ENCODE assay signal across 10 cellular contexts in the genomic region with DNA sequence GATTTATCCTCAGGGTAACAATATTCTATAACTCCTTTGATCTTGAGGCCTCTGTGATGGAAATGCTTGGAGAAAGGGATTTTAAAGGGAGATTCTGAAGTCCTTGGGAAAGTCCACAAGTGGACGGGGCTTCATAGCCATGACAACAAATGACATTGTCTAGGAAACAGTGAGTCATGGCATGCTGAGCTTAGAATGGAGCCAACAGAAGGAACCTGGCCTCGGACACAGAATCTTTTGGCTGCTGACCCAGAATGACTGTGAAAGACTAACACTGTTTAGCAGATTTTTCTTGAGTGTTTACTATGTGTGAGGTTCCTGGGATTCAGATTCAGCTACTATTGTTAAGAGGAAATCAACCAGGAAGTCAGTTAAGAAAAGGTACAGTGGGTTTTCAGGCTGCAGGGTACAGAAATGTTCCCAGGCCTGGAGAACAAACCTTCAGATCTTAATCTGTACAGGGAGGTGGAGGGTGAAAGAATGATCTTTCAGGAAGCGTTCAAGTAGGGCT. TPM values are rescaled to one million over a fixed set of nuclear protein-coding genes. Genes with fewer than 3 reads are reported as not detected.
A peak's percentile ranks its signal among the peaks of the same experiment; 100 is the strongest.
DNase-seq lines count a peak whose midpoint lies in the region; ATAC-seq lines count a peak whose summit lies in the region.
"Had no signal": no experiment of that assay in that cellular context is flagged by ENCODE, and none has a peak within 500 bp of the region (broad histone marks: within the 10 kb centered on the region; RNA-seq: fewer than 3 reads in every experiment).

No MANE protein-coding gene starts in this region.

- peaks cover 7 to 15% of the 10 kb centered on the region in 2 donors for H3K4me1 ChIP-seq in duodenal mucosa (ENCODE audit: control insufficient read depth in 1 of 2, insufficient read depth in 2 of 2, low read length in 2 of 2)

- peaks cover 0 to 1% of the 10 kb centered on the region in 2 donors for H3K9me3 ChIP-seq in duodenal mucosa (ENCODE audit: control insufficient read depth in 1 of 2, low read length in 2 of 2)

- H3K4me3 ChIP-seq in duodenal mucosa (ENCODE audit: low read depth in 1 of 2, low read length in 2 of 2): no peak overlapping the region
- H3K4me3 ChIP-seq: BLaER1 treated with 17β-estradiol and CSF1 and Interleukin-3, amounts not matched to agents 10 nM and 100 nM had no signal

- intact Hi-C loops in Right ventricle myocardium inferior (cut with DNase I): no loop called here
- intact Hi-C loops in cardiac septum (cut with DNase I): no loop called here

- peak overlapping the region; percentile 22 for H3K27ac ChIP-seq in duodenal mucosa (ENCODE audit: low read depth, low read length)

- no peaks in the 10 kb centered on the region for H3K27me3 ChIP-seq in duodenal mucosa (ENCODE audit: control insufficient read depth in 1 of 2, insufficient read depth in 2 of 2, low read length in 2 of 2)
- H3K27me3 ChIP-seq: BLaER1 treated with 17β-estradiol and CSF1 and Interleukin-3, amounts not matched to agents 10 nM and 100 nM had no signal

- H3K36me3 ChIP-seq in duodenal mucosa (ENCODE audit: control insufficient read depth in 1 of 2, insufficient read depth in 2 of 2, low read length in 2 of 2): no peaks in the 10 kb centered on the region

- DNase-seq in Right ventricle myocardium inferior (ENCODE audit: missing footprints) (no peak), cardiac septum (ENCODE audit: low spot score) (no peak), lung microvascular endothelial cell (ENCODE audit: low read depth in 2 of 2) (peak; percentile 97 to 100), SK-N-DZ (ENCODE audit: low spot score) (no peak)
- DNase-seq in stimulated activated CD8-positive, alpha-beta memory T cell treated with anti-CD3 and anti-CD28 coated beads, Interleukin-4, amount 100 ng/mL, for 48 hours: no peak
- DNase-seq in activated effector memory CD4-positive, alpha-beta T cell treated with anti-CD3 and anti-CD28 coated beads, Interleukin-2, amount 50 U/mL, for 16 hours: no peak
- DNase-seq: NCI-H1930 had no signal

- no peak overlapping the region for H3K9ac ChIP-seq in duodenal mucosa (ENCODE audit: low read depth in 1 of 2, low read length in 2 of 2)

- ATAC-seq in Right ventricle myocardium inferior (peak; percentile 94), GM21526 (IDR thresholded peaks at IDR 0.05; ENCODE audit: low FRiP score, unreplicated experiment) (no peak)

RNA-seq across cellular contexts. Expression of a gene that starts 18.1 kb away (rescaled TPM):
- 9.5 TPM for total RNA-seq in Right ventricle myocardium inferior
- 4.1 TPM for total RNA-seq in cardiac septum
- 2.0 and 6.0 TPM in 2 replicates for total RNA-seq in lung microvascular endothelial cell
- polyA plus RNA-seq in SK-N-DZ (2014; cell fraction: cytosol; rRNA removed): not detected in 2 replicates
- polyA plus RNA-seq in SK-N-DZ (2014; cell fraction: nucleus; rRNA removed): not detected in 2 replicates

RNA-seq across cellular contexts. Expression of a gene that starts 40.8 kb away (rescaled TPM):
- total RNA-seq in Right ventricle myocardium inferior (10.1 TPM), cardiac septum (14.5 TPM), lung microvascular endothelial cell (12.4 and 21.4 TPM in 2 replicates)
- 25.6 and 26.3 TPM in 2 replicates for polyA plus RNA-seq in SK-N-DZ (2014; cell fraction: cytosol; rRNA removed)
- 26.5 and 33.4 TPM in 2 replicates for polyA plus RNA-seq in SK-N-DZ (2014; cell fraction: nucleus; rRNA removed)

Comparison
In these comparisons a context has a peak if more than half of its experiments do, and no peak if none do; other contexts are left out.
1. DNase-seq: peak in lung microvascular endothelial cell (2 of 2); none in Right ventricle myocardium inferior (single experiment), cardiac septum (single experiment), stimulated activated CD8-positive, alpha-beta memory T cell treated with anti-CD3 and anti-CD28 coated beads, Interleukin-4, amount 100 ng/mL, for 48 hours (single experiment), activated effector memory CD4-positive, alpha-beta T cell treated with anti-CD3 and anti-CD28 coated beads, Interleukin-2, amount 50 U/mL, for 16 hours (single experiment) and SK-N-DZ (single experiment).